ENCODE assay signal across 8 cellular contexts in the genomic region with DNA sequence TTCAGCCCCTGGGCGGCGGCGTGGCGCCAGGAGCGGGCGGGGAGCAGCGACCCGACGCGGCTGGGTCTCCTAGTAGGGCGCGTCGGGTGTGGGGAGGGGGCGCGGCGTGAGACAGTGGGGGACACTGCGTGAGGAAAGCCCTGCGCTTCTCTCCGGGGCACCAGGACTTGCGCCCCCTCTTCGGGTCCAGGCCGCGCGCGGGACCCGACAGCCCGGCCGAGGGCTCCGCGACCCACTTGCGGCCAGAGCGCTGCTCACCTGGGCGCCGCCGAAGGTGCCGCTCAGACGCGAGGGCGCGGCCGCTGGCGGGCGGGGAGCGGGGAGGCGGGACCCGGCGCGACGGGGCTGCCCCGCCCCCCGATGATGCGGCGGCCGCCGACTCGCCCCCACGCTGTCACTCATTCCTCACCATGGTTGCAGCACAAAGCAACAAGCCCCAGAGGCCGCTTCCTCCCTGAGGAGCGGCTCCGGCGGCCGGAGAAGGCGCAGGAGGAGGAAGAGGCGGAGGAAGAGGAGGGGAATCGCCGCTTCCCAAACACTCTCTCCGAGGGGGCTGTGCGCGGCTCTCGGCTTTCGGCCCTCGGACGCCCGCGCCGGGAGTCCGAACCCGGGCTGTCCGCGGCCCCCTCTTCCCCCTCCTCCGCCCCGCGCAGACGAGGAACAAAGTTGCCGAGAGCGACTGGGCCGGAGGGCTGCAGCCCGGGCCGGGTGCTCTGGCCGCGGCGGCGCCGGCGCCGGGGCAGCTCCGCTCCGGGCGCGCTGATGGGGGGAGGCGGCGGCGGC. TPM values are rescaled to one million over a fixed set of nuclear protein-coding genes. Genes with fewer than 3 reads are reported as not detected.
DNase-seq lines count a peak whose midpoint lies in the region; ATAC-seq and TF ChIP-seq lines count a peak whose summit lies in the region.

A gene with protein sequence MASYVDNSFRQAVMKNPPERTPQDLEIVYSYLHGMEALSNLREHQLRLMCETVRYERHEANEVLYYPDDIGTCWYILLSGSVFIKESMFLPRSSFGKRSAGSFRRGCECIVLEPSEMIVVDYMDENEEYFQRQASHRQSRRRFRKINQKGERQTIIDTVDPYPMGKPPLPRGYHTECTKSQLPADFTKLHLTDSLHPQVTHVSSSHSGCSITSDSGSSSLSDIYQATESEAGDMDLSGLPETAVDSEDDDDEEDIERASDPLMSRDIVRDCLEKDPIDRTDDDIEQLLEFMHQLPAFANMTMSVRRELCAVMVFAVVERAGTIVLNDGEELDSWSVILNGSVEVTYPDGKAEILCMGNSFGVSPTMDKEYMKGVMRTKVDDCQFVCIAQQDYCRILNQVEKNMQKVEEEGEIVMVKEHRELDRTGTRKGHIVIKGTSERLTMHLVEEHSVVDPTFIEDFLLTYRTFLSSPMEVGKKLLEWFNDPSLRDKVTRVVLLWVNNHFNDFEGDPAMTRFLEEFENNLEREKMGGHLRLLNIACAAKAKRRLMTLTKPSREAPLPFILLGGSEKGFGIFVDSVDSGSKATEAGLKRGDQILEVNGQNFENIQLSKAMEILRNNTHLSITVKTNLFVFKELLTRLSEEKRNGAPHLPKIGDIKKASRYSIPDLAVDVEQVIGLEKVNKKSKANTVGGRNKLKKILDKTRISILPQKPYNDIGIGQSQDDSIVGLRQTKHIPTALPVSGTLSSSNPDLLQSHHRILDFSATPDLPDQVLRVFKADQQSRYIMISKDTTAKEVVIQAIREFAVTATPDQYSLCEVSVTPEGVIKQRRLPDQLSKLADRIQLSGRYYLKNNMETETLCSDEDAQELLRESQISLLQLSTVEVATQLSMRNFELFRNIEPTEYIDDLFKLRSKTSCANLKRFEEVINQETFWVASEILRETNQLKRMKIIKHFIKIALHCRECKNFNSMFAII (N-terminal part only) (plus strand): TSS at position 457 of the 783 bp plus-strand sequence. CDS start 1,084 bp downstream, outside the sequence.

- peaks cover 7 to 40% (median 14%) of the 10 kb centered on the region in 3 donors for H3K4me1 ChIP-seq in gastroesophageal sphincter

- H3K27me3 ChIP-seq in GM06990 (replicated peaks; ENCODE audit: control insufficient read depth, insufficient read depth, low read length) (no peaks in the 10 kb centered on the region; the same call in 1 of the 2 replicates), gastroesophageal sphincter (no peaks in the 10 kb centered on the region)

- no peak within 1 kb of the TSS for H3K27ac ChIP-seq in SK-N-MC
- H3K27ac ChIP-seq in gastroesophageal sphincter, result peak within 1 kb of the TSS; percentile 80 to 99 (median 97)

- 0% methylated on average over 5 of the region's 103 CpGs; no CpG with 5 or more reads in 1 of the 2 donors for WGBS in gastroesophageal sphincter (ENCODE audit: low coverage in 1 of 2), 2 donors

- no peaks in the 10 kb centered on the region for H3K9me3 Mint-ChIP-seq in HFFc6
- no peaks in the 10 kb centered on the region for H3K9me3 Mint-ChIP-seq in activated naive CD4-positive, alpha-beta T cell treated with anti-CD3 and anti-CD28 coated beads, Interleukin-2, amount 10 ng/mL, durations not matched to agents 7 days and 5 days

- peak; percentile 89 for DNase-seq in GM06990 (ENCODE audit: extremely low read depth, insufficient read length)
- peak; percentile 90 for DNase-seq in HFFc6
- peak; percentile 92 for DNase-seq in NAMALWA (ENCODE audit: low spot score)
- no peak for DNase-seq in SK-N-MC (ENCODE audit: low read depth, low spot score)
- peak; percentile 92 for DNase-seq in activated naive CD4-positive, alpha-beta T cell treated with anti-CD3 and anti-CD28 coated beads, Interleukin-2, amount 10 ng/mL, durations not matched to agents 7 days and 5 days
- DNase-seq in nucleus accumbens (lab: John Stamatoyannopoulos, UW), result peak; percentile 45 to 93 (median 85)
- DNase-seq in superior temporal gyrus (ENCODE audit: extremely low spot score), result peak; percentile 90

- no peak for TF ChIP-seq EP300 in gastroesophageal sphincter (IDR thresholded peaks at IDR 0.05)

- TF ChIP-seq POLR2A in gastroesophageal sphincter (IDR thresholded peaks at IDR 0.05), result peak; percentile 86 to 91

- H3K9me3 ChIP-seq in SK-N-MC (ENCODE audit: low read depth, low read length) (no peaks in the 10 kb centered on the region), gastroesophageal sphincter (no peaks in the 10 kb centered on the region)

- H3K27ac Mint-ChIP-seq in HFFc6, result peak within 1 kb of the TSS; percentile 71
- peak within 1 kb of the TSS; percentile 89 for H3K27ac Mint-ChIP-seq in activated naive CD4-positive, alpha-beta T cell treated with anti-CD3 and anti-CD28 coated beads, Interleukin-2, amount 10 ng/mL, durations not matched to agents 7 days and 5 days

- TF ChIP-seq CTCF in GM06990 (IDR thresholded peaks at IDR 0.05; ENCODE audit: insufficient read depth, low read length, poor library complexity, severe bottlenecking) (no peak), HFFc6 (IDR thresholded peaks at IDR 0.05) (no peak; the same call in 1 of the 2 replicates), gastroesophageal sphincter (IDR thresholded peaks at IDR 0.05) (no peak)

- CTCF ChIA-PET in activated naive CD4-positive, alpha-beta T cell treated with anti-CD3 and anti-CD28 coated beads, Interleukin-2, amount 10 ng/mL, durations not matched to agents 7 days and 5 days (lab: Charles Lee), result no interaction called here

- ATAC-seq in gastroesophageal sphincter, result peak; percentile 96

- H3K4me1 Mint-ChIP-seq in HFFc6 (ENCODE audit: low read depth), result peaks cover 35% of the 10 kb centered on the region
- peaks cover 47% of the 10 kb centered on the region for H3K4me1 Mint-ChIP-seq in activated naive CD4-positive, alpha-beta T cell treated with anti-CD3 and anti-CD28 coated beads, Interleukin-2, amount 10 ng/mL, durations not matched to agents 7 days and 5 days

- H3K36me3 ChIP-seq in GM06990 (ENCODE audit: control insufficient read depth, insufficient read depth, low read length), result no peaks in the 10 kb centered on the region
- H3K36me3 ChIP-seq in SK-N-MC (ENCODE audit: insufficient read depth, low read length), result no peaks in the 10 kb centered on the region
- no peaks in the 10 kb centered on the region for H3K36me3 ChIP-seq in gastroesophageal sphincter

- peaks cover 18% of the 10 kb centered on the region for H3K27me3 Mint-ChIP-seq in HFFc6 (ENCODE audit: insufficient read depth)
- peaks cover 15% of the 10 kb centered on the region for H3K27me3 Mint-ChIP-seq in activated naive CD4-positive, alpha-beta T cell treated with anti-CD3 and anti-CD28 coated beads, Interleukin-2, amount 10 ng/mL, durations not matched to agents 7 days and 5 days

- no peaks in the 10 kb centered on the region for H3K36me3 Mint-ChIP-seq in HFFc6 (ENCODE audit: low read depth)
- H3K36me3 Mint-ChIP-seq in activated naive CD4-positive, alpha-beta T cell treated with anti-CD3 and anti-CD28 coated beads, Interleukin-2, amount 10 ng/mL, durations not matched to agents 7 days and 5 days, result no peaks in the 10 kb centered on the region

- H3K4me3 ChIP-seq in GM06990 (replicated peaks; ENCODE audit: low read depth, low read length), result peak within 1 kb of the TSS; percentile 85
- H3K4me3 ChIP-seq in SK-N-MC, result peak within 1 kb of the TSS; percentile 95
- H3K4me3 ChIP-seq in gastroesophageal sphincter, result peak within 1 kb of the TSS; percentile 83 to 97

- peak within 1 kb of the TSS; percentile 82 for H3K9ac ChIP-seq in SK-N-MC (ENCODE audit: insufficient read length)

- H3K4me3 Mint-ChIP-seq in HFFc6, result peak within 1 kb of the TSS; percentile 84
- H3K4me3 Mint-ChIP-seq in activated naive CD4-positive, alpha-beta T cell treated with anti-CD3 and anti-CD28 coated beads, Interleukin-2, amount 10 ng/mL, durations not matched to agents 7 days and 5 days, result peak within 1 kb of the TSS; percentile 88

RNA-seq across cellular contexts. Expression of the gene that starts here (rescaled TPM):
- 10 to 100 TPM; 22.2 to 36.4 (median 31.5) TPM for total RNA-seq in HFFc6 (2021; fragmentation: NEBNext Ultra II Directional; extraction: Animal tissue kit (Norgen Biotek cat#: 25700))
- 10 to 100 TPM; 49.5 to 67.5 (median 60.9) TPM for total RNA-seq in gastroesophageal sphincter
